ENCODE assay signal across 8 cellular contexts in the genomic region with DNA sequence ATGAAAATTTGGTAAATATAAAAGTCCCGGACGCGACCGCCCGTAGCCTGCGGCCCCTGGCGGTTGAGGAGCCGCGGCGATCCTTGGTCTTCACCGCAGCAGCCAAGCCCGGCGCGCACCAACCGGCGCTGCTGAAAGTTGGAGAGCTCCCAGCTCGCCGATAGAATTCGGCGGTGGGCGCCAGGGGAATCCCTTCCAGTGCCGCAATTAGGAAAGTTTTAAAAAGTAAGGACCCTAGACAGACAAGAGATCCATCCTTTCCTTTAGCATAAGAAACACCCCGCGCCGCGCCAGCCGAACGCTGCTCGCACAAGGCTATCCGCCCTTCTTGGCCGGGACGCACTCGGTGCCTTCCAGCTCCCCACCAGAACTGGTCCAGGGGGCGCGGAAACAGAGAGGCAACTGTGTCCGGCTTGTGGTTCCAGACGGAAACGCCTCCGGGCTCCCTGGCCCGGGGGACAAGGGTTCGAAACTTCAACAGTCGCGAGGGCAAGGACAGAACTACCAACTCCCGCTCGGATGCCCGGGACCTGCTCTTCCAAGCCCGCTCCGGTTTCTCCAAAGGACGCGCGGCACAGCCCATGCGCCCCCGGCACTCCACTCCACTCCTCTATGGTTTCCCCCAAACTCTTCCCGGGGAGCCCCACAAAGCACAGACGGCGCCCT. TPM values are rescaled to one million over a fixed set of nuclear protein-coding genes. Genes with fewer than 3 reads are reported as not detected.
DNase-seq lines count a peak whose midpoint lies in the region; ATAC-seq and TF ChIP-seq lines count a peak whose summit lies in the region.

No MANE protein-coding gene starts in this region.

- CTCF ChIA-PET in PC-3 (lab: Charles Lee), result interaction anchor here (0.7 kb wide), 1 partner anchor 1167 kb away, joined by 4 read pairs; no protein-coding TSS in a partner anchor

- TF ChIP-seq POLR2A in right lobe of liver (IDR thresholded peaks at IDR 0.05), result no peak

- no peaks in the 10 kb centered on the region for H3F3A ChIP-seq in PC-3 (ENCODE audit: low read length, unreplicated experiment)

- no peak overlapping the region for H3K9ac ChIP-seq in PC-3 (ENCODE audit: low read length)
- H3K9ac ChIP-seq in stomach smooth muscle (ENCODE audit: low read length in 2 of 2), result no peak overlapping the region

- ATAC-seq in GM19463 (IDR thresholded peaks at IDR 0.05; ENCODE audit: unreplicated experiment) (peak; percentile 17), PC-3 (no peak), right lobe of liver (peak; percentile 40 to 58 (median 47))

- peaks cover 12% of the 10 kb centered on the region for H3K4me1 Mint-ChIP-seq in dendritic cell treated with granulocyte-macrophage colony-stimulating factor and Interleukin-4, amounts not matched to agents 40 ng/mL and 50 ng/mL, for 4 days (ENCODE audit: low read depth)

- no TSS peak for BruUV-seq in PC-3 (replicated peaks; lab: Mats Ljungman, UMichigan)

- no peak overlapping the region for H3K4me3 ChIP-seq in PC-3 (ENCODE audit: low read length)
- peak overlapping the region; percentile 21 to 59 (median 42) for H3K4me3 ChIP-seq in right lobe of liver
- H3K4me3 ChIP-seq in stomach smooth muscle (ENCODE audit: low read length in 2 of 2), result peak overlapping the region; percentile 73 to 76

- DNase-seq in DMS 273 treated with DMSO at 0.1 percent for 48 hours (lab: John Stamatoyannopoulos, UW) (peak; percentile 49), PC-3 (no peak), right lobe of liver (peak; percentile 53 to 60 (median 59)), middle frontal gyrus (ENCODE audit: extremely low spot score, low spot score) (no peak), OCI-M2 (lab: John Stamatoyannopoulos, UW; ENCODE audit: unreplicated experiment) (no peak)

- no peaks in the 10 kb centered on the region for H3K36me3 Mint-ChIP-seq in dendritic cell treated with granulocyte-macrophage colony-stimulating factor and Interleukin-4, amounts not matched to agents 40 ng/mL and 50 ng/mL, for 4 days (ENCODE audit: low read depth)

- H4K20me1 ChIP-seq in PC-3 (ENCODE audit: low read length), result no peaks in the 10 kb centered on the region

- H2AFZ ChIP-seq in PC-3 (ENCODE audit: low read length), result no peak overlapping the region

- WGBS in right lobe of liver (ENCODE audit: insufficient coverage, low coverage, low lambda C conversion rate, missing lambda C conversion rate), result under 1% methylated on average over 27 of the region's 56 CpGs

- H3K27ac ChIP-seq in PC-3 (ENCODE audit: low read length) (no peak overlapping the region), right lobe of liver (no peak overlapping the region), stomach smooth muscle (ENCODE audit: low read length) (no peak overlapping the region)

- peaks cover 61% of the 10 kb centered on the region for H3K27me3 Mint-ChIP-seq in dendritic cell treated with granulocyte-macrophage colony-stimulating factor and Interleukin-4, amounts not matched to agents 40 ng/mL and 50 ng/mL, for 4 days

- H3K4me1 ChIP-seq in PC-3 (ENCODE audit: insufficient read depth, low read length), result no peaks in the 10 kb centered on the region
- H3K4me1 ChIP-seq in right lobe of liver, result peaks cover 0 to 18% (median 0%) of the 10 kb centered on the region in 4 donors
- peaks cover 13% of the 10 kb centered on the region for H3K4me1 ChIP-seq in stomach smooth muscle (ENCODE audit: control insufficient read depth, insufficient read depth, low read length)

- H3K9me3 ChIP-seq in PC-3 (ENCODE audit: low read length) (no peaks in the 10 kb centered on the region), right lobe of liver (no peaks in the 10 kb centered on the region), stomach smooth muscle (ENCODE audit: control insufficient read depth in 2 of 2, low read length in 2 of 2) (no peaks in the 10 kb centered on the region)

- intact Hi-C loops in PC-3 (cut with micrococcal nuclease) (loop anchor here (10.0 kb wide), 1 partner anchor 450 kb away; no protein-coding TSS in a partner anchor), right lobe of liver (cut with DNase I) (no loop called here)
- intact Hi-C loops in dendritic cell treated with granulocyte-macrophage colony-stimulating factor and Interleukin-4, amounts not matched to agents 40 ng/mL and 50 ng/mL, for 4 days (cut with micrococcal nuclease), result no loop called here

- peak overlapping the region; percentile 25 for H3K4me3 Mint-ChIP-seq in dendritic cell treated with granulocyte-macrophage colony-stimulating factor and Interleukin-4, amounts not matched to agents 40 ng/mL and 50 ng/mL, for 4 days

- POLR2A ChIA-PET in PC-3 (lab: Charles Lee; ENCODE audit: unreplicated experiment), result no interaction called here

- no peak overlapping the region for H3K4me2 ChIP-seq in PC-3 (ENCODE audit: low read length)

- TF ChIP-seq CTCF in PC-3 (conservative IDR thresholded peaks at IDR 0.05; ENCODE audit: low read depth, low read length), result peak; percentile 38; the same call in 1 of the 2 replicates
- TF ChIP-seq CTCF in right lobe of liver (IDR thresholded peaks at IDR 0.05), result peak; percentile 21 to 47 (median 45)

- no peaks in the 10 kb centered on the region for H3K36me3 ChIP-seq in PC-3 (ENCODE audit: low read depth, low read length)
- H3K36me3 ChIP-seq in right lobe of liver, result no peaks in the 10 kb centered on the region
- H3K36me3 ChIP-seq in stomach smooth muscle (ENCODE audit: control insufficient read depth in 2 of 2, insufficient read depth in 2 of 2, low read length in 2 of 2), result no peaks in the 10 kb centered on the region

- no peaks in the 10 kb centered on the region for H3K9me2 ChIP-seq in PC-3 (replicated peaks; ENCODE audit: low read length)

- no peak overlapping the region for H3K27ac Mint-ChIP-seq in dendritic cell treated with granulocyte-macrophage colony-stimulating factor and Interleukin-4, amounts not matched to agents 40 ng/mL and 50 ng/mL, for 4 days

- H3K79me2 ChIP-seq in PC-3 (ENCODE audit: low read length), result no peaks in the 10 kb centered on the region

- H3K27me3 ChIP-seq in PC-3 (ENCODE audit: low read length) (peaks cover 66% of the 10 kb centered on the region), right lobe of liver (no peaks in the 10 kb centered on the region), stomach smooth muscle (ENCODE audit: control insufficient read depth in 1 of 2, insufficient read depth in 2 of 2, low read length in 2 of 2) (no peaks in the 10 kb centered on the region)

- H3K9me3 Mint-ChIP-seq in dendritic cell treated with granulocyte-macrophage colony-stimulating factor and Interleukin-4, amounts not matched to agents 40 ng/mL and 50 ng/mL, for 4 days, result no peaks in the 10 kb centered on the region

RNA-seq across cellular contexts. Expression of gene FAM78B, which starts 1.7 kb away (rescaled TPM):
- total RNA-seq in PC-3 (2014; rRNA removed) (0.12 and 0.26 TPM in 2 replicates), right lobe of liver (1 to 10 TPM in 4 of 6 experiments, under 1 TPM in 2; 0.58 to 1.4 (median 1.1) TPM)

Comparison
In these comparisons a context has a peak if more than half of its experiments do, and no peak if none do; other contexts are left out.
1. DNase-seq: peak in DMS 273 treated with DMSO at 0.1 percent for 48 hours (single experiment) and right lobe of liver (3 of 3); none in PC-3 (single experiment), middle frontal gyrus (single experiment) and OCI-M2 (single experiment).